1 cellular context compared by ENCODE assay signal in the genomic region with DNA sequence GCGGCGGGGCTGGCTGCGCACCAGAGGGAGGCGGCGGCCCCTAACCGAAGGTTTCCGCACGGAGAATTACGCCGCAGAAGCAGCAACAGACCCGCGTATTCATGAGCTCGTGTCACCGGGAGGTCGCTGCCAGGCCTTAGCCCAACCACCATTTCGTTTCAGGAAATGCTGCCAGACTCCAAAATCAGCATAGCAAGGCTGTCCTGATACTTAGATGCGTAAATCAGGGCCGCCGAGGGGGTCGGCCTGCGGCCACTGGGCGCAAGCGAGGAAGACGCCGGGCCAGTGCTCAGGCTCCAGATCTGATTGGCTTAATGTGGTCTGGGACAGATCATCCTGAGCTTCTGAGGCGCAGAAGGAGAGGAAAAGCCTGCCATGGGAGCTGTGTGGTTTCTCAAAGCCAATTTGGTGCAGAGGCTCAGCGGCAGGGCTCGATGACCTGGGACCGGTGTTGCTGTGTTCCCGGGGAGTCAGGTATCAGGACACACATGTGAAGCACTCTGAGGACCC.
TF ChIP-seq lines count a peak whose summit lies in the region.

No MANE protein-coding gene starts in this region.

TF ChIP-seq in WTC11, 78 proteins besides CTCF, POLR2A, EP300 and RAD21 (continued from another document):
- TF ChIP-seq, protein P1, sequence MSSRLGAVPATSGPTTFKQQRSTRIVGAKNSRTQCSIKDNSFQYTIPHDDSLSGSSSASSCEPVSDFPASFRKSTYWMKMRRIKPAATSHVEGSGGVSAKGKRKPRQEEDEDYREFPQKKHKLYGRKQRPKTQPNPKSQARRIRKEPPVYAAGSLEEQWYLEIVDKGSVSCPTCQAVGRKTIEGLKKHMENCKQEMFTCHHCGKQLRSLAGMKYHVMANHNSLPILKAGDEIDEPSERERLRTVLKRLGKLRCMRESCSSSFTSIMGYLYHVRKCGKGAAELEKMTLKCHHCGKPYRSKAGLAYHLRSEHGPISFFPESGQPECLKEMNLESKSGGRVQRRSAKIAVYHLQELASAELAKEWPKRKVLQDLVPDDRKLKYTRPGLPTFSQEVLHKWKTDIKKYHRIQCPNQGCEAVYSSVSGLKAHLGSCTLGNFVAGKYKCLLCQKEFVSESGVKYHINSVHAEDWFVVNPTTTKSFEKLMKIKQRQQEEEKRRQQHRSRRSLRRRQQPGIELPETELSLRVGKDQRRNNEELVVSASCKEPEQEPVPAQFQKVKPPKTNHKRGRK (CRISPR knock-in tag; IDR thresholded peaks at IDR 0.05; ENCODE audit: borderline replicate concordance), result no peak
- TF ChIP-seq FOXJ3 (CRISPR knock-in tag; IDR thresholded peaks at IDR 0.05; ENCODE audit: borderline replicate concordance) (no peak), CREM (CRISPR knock-in tag; IDR thresholded peaks at IDR 0.05) (no peak)
